20 cellular contexts compared by ENCODE assay signal in genomic region chr9:121439016-121439415, GRCh38.
"Had no signal": no experiment of that assay in that cellular context is flagged by ENCODE, and none has a peak within 500 bp of the region (broad histone marks: within the 10 kb centered on the region; RNA-seq: fewer than 3 reads in every experiment).

No MANE protein-coding gene starts in this region.

- H3K4me2 ChIP-seq: SK-N-SH had no signal

- DNase-seq: Karpas-422, KG1, MM.1S, NCI-H1092 treated with DMSO at 0.1 percent for 48 hours, NCI-H1436, NCI-H187, NCI-H2029, NCI-H2081 treated with DMSO at 0.1 percent for 48 hours, NCI-H2171, NCI-H226, NCI-H446, NCI-H510A, NCI-H524 treated with DMSO at 0.1 percent for 48 hours, NCI-H69, NCI-H774, PC-3, SHP77, SK-N-SH had no signal

- ATAC-seq: Panc1, PC-3 had no signal

- H3K9me3 ChIP-seq: SK-N-SH had no signal

- H3K9me2 ChIP-seq: SK-N-SH had no signal

- H3K9ac ChIP-seq: SK-N-SH had no signal

- H3K27ac ChIP-seq: RWPE1 had no signal
